In the genomic region with DNA sequence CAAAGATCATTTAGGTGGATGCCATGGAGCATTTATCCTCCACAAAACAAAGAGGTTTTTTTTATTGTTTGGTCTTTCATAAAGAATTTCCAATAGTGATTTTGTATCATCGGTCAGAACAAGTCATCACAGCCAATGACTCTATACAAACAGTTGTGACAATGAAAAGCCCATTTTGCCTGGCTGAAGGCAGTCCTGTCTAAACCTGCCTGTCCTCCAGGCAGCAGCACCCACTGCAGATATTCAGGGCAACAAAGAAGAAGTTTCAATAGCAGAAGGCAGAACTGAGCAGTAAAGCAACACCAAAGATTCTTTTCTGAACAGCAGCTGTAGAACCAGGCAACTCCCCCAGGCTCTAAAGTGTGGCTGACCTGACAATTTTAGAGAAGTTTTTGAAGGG, we compare ENCODE assay signal across 17 cellular contexts.
"Had no signal": no experiment of that assay in that cellular context is flagged by ENCODE, and none has a peak within 500 bp of the region (broad histone marks: within the 10 kb centered on the region; RNA-seq: fewer than 3 reads in every experiment).

No MANE protein-coding gene starts in this region.

- DNase-seq: effector memory CD4-positive, alpha-beta T cell; esophagus squamous epithelium; foreskin fibroblast; left colon; naive thymus-derived CD4-positive, alpha-beta T cell; spleen; stimulated activated CD4-positive, alpha-beta T cell treated with anti-CD3 and anti-CD28 coated beads, Interleukin-15, amount 100 ng/mL, for 24 hours; stimulated activated CD4-positive, alpha-beta T cell treated with anti-CD3 and anti-CD28 coated beads, Interleukin-1b, Interleukin-23, amount 100 ng/mL, for 48 hours; stimulated activated CD4-positive, alpha-beta T cell treated with anti-CD3 and anti-CD28 coated beads, Interleukin-4, amount 100 ng/mL, for 24 hours; upper lobe of left lung; uterus had no signal

- H3K4me3 ChIP-seq: esophagus squamous epithelium, spleen, tibial artery, upper lobe of left lung, uterus had no signal

- ATAC-seq: left colon; naive thymus-derived CD4-positive, alpha-beta T cell; sciatic nerve; stimulated activated memory B cell treated with anti-CD40 and anti-IgM and Interleukin-4, amounts not matched to agents 10 μg/mL and 1 μg/mL and 100 μg/mL, for 72 hours had no signal

- H3K27ac ChIP-seq: epithelial cell of prostate, esophagus squamous epithelium, neutrophil, spleen, tibial artery, upper lobe of left lung, uterus had no signal

- H3K36me3 ChIP-seq: esophagus squamous epithelium, neutrophil, spleen, tibial artery, upper lobe of left lung, uterus had no signal

- FAIRE-seq: endometrium had no signal

- H3K9me3 ChIP-seq: esophagus squamous epithelium, neutrophil, spleen, tibial artery, upper lobe of left lung, uterus had no signal

- H3K27me3 ChIP-seq: esophagus squamous epithelium, neutrophil, spleen, tibial artery, upper lobe of left lung, uterus had no signal

- H3K4me1 ChIP-seq: spleen, tibial artery, upper lobe of left lung, uterus had no signal
